2 cellular contexts compared by ENCODE assay signal in genomic region chr22:24969588-24970301, GRCh38.
TF ChIP-seq lines count a peak whose summit lies in the region.

No MANE protein-coding gene starts in this region.

TF ChIP-seq in HCT116, 20 proteins besides CTCF, POLR2A, EP300 and RAD21:
- TF ChIP-seq EZH2phosphoT487 (IDR thresholded peaks at IDR 0.05; ENCODE audit: borderline replicate concordance) (no peak), FOSL1 (IDR thresholded peaks at IDR 0.05; ENCODE audit: low read depth) (peak; percentile 18; the same call in 1 of the 2 replicates), POLR2AphosphoS5 (IDR thresholded peaks at IDR 0.05; ENCODE audit: low read depth, low read length) (peak; percentile 41; the same call in 1 of the 2 replicates), SP1 (IDR thresholded peaks at IDR 0.05; ENCODE audit: low read depth) (peak; percentile 77), EZH2 (IDR thresholded peaks at IDR 0.05) (no peak)

TF ChIP-seq in K562, 482 proteins besides CTCF, POLR2A, EP300 and RAD21:
- TF ChIP-seq POLR2H (tag; IDR thresholded peaks at IDR 0.05; ENCODE audit: low read depth) = no peak
- no peak for TF ChIP-seq NFE2L1 (tag; IDR thresholded peaks at IDR 0.05; ENCODE audit: borderline replicate concordance, low read depth)
- TF ChIP-seq TARDBP (IDR thresholded peaks at IDR 0.05) = 0 out of 2 replicates have a peak, but pooled peaks have one; percentile 56
- TF ChIP-seq EWSR1 (IDR thresholded peaks at IDR 0.05; ENCODE audit: borderline replicate concordance, low read depth, partially characterized antibody) = no peak
